Comparison of ENCODE assay signal across 14 cellular contexts in genomic region chr13:29434217-29434940, GRCh38.
DNase-seq lines count a peak whose midpoint lies in the region; ATAC-seq lines count a peak whose summit lies in the region.
"Had no signal": no experiment of that assay in that cellular context is flagged by ENCODE, and none has a peak within 500 bp of the region (broad histone marks: within the 10 kb centered on the region; RNA-seq: fewer than 3 reads in every experiment).

No MANE protein-coding gene starts in this region.

- H3K4me3 ChIP-seq in right cardiac atrium (ENCODE audit: low read length) (no peak overlapping the region), stomach smooth muscle (ENCODE audit: low read length in 2 of 2) (peak overlapping the region; percentile 36 to 47), mesendoderm (ENCODE audit: low read length) (no peak overlapping the region)

- H4K8ac ChIP-seq in mesendoderm (ENCODE audit: low read depth, low read length) = no peak overlapping the region

- H3K4me1 ChIP-seq in right cardiac atrium (ENCODE audit: control insufficient read depth, insufficient read depth, low read length) (peaks cover 12% of the 10 kb centered on the region), stomach smooth muscle (ENCODE audit: control insufficient read depth, insufficient read depth, low read length) (peaks cover 45% of the 10 kb centered on the region), mesendoderm (ENCODE audit: control insufficient read depth, low read depth, low read length) (peaks cover 4% of the 10 kb centered on the region)

- no peak overlapping the region for H2BK15ac ChIP-seq in mesendoderm (replicated peaks; ENCODE audit: low read depth)

- H3K27ac ChIP-seq in right cardiac atrium (ENCODE audit: low read length) = peak overlapping the region; percentile 76
- H3K27ac ChIP-seq in stomach smooth muscle (ENCODE audit: low read length) = peak overlapping the region; percentile 77
- H3K27ac ChIP-seq in mesendoderm (ENCODE audit: low read depth, low read length) = no peak overlapping the region

- H3K9me3 ChIP-seq in right cardiac atrium (ENCODE audit: control insufficient read depth, low read length) (no peaks in the 10 kb centered on the region), stomach smooth muscle (ENCODE audit: control insufficient read depth in 2 of 2, low read length in 2 of 2) (no peaks in the 10 kb centered on the region)

- no peak overlapping the region for H2BK5ac ChIP-seq in mesendoderm (ENCODE audit: low read length)

- DNase-seq in NOMO-1 treated with DMSO at 0.1 percent for 48 hours (lab: John Stamatoyannopoulos, UW; ENCODE audit: unreplicated experiment) (peak; percentile 6), NOMO-1 (lab: John Stamatoyannopoulos, UW; ENCODE audit: unreplicated experiment in 2 of 2) (no peak), M059J (ENCODE audit: low read depth) (peak; percentile 24), right cardiac atrium (no peak), mesendoderm (no peak)
- DNase-seq: ACHN, DND-41, NCI-H1048, NCI-H69, T-helper 2 cell had no signal

- H3K79me1 ChIP-seq in mesendoderm (ENCODE audit: low read length) = no peaks in the 10 kb centered on the region

- H3K27me3 ChIP-seq in right cardiac atrium (ENCODE audit: control insufficient read depth, insufficient read depth) (no peaks in the 10 kb centered on the region), stomach smooth muscle (ENCODE audit: control insufficient read depth in 1 of 2, insufficient read depth in 2 of 2, low read length in 2 of 2) (no peaks in the 10 kb centered on the region), mesendoderm (ENCODE audit: insufficient read depth, low read length, poor library complexity) (no peaks in the 10 kb centered on the region)

- H3K56ac ChIP-seq in mesendoderm (ENCODE audit: low read length) = no peak overlapping the region

- intact Hi-C loops in right cardiac atrium (cut with DNase I) = no loop called here

- no peak overlapping the region for H3K23ac ChIP-seq in mesendoderm (ENCODE audit: low read length)

- H3K18ac ChIP-seq in mesendoderm (ENCODE audit: low read length) = no peak overlapping the region

- 53% methylated on average over 8 of the region's 8 CpGs for WGBS in right cardiac atrium
- whole genome bisulfite sequencing in mesendoderm (ENCODE audit: extremely low coverage, insufficient coverage, low lambda C conversion rate) = no CpG with 5 or more reads among the region's 8 CpGs

- no peak overlapping the region for H2AK5ac ChIP-seq in mesendoderm (ENCODE audit: low read length)

- no peak overlapping the region for H3K4me2 ChIP-seq in mesendoderm (ENCODE audit: low read length)

- no peak overlapping the region for H3K4ac ChIP-seq in mesendoderm (ENCODE audit: low read depth, low read length)

- H4K5ac ChIP-seq in mesendoderm (ENCODE audit: low read length) = no peak overlapping the region

- H3K9ac ChIP-seq in stomach smooth muscle (ENCODE audit: low read length in 2 of 2) (no peak overlapping the region), mesendoderm (ENCODE audit: low read length) (no peak overlapping the region)

- H2BK120ac ChIP-seq in mesendoderm (ENCODE audit: low read depth, low read length) = no peak overlapping the region

- H3K79me2 ChIP-seq in mesendoderm (ENCODE audit: control insufficient read depth, insufficient read depth, low read length) = no peaks in the 10 kb centered on the region

- H3K36me3 ChIP-seq in stomach smooth muscle (ENCODE audit: control insufficient read depth in 2 of 2, insufficient read depth in 2 of 2, low read length in 2 of 2) (no peaks in the 10 kb centered on the region), mesendoderm (ENCODE audit: control insufficient read depth, insufficient read depth, low read length) (no peaks in the 10 kb centered on the region)

- ATAC-seq in right cardiac atrium (no peak), GM21825 (IDR thresholded peaks at IDR 0.05; ENCODE audit: unreplicated experiment) (no peak), HG02763 (IDR thresholded peaks at IDR 0.05; ENCODE audit: unreplicated experiment) (no peak)
- ATAC-seq: HCT116 had no signal

Comparison
In these comparisons a context has a peak if more than half of its experiments do, and no peak if none do; other contexts are left out.
1. DNase-seq: peak in NOMO-1 treated with DMSO at 0.1 percent for 48 hours (single experiment) and M059J (single experiment); none in NOMO-1 (0 of 2), right cardiac atrium (0 of 3) and mesendoderm (single experiment).
2. H3K4me3 ChIP-seq: peak in stomach smooth muscle (2 of 2); none in right cardiac atrium (single experiment) and mesendoderm (single experiment).